ENCODE assay signal across 16 cellular contexts in the genomic region with DNA sequence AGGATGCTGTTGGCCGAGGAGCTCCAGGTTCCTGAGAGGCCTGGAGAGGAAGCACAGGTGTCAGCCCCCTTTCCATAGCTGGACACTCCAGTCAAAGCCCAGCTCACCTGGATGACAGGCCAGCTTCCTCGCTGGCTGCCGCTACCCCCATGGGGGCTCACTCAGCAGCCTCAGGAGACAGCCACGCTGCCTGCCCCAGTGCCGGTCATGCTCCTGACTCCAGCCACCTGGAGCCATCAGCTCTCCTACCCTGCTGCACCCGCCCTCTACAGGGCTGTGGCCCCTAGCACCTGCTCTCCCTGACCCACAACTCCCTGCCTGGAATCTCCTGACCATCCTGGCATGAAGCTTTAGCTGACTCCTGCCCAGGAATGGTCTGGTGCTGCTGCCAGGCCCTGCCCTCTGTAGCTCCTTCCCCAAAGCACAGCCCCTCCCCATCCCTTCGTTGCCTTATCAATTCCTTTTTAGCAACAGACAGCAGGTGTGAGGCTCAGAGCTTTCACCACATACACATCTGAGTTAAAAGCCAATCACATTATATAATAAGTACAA.
DNase-seq lines count a peak whose midpoint lies in the region; TF ChIP-seq lines count a peak whose summit lies in the region.
"Had no signal": no experiment of that assay in that cellular context is flagged by ENCODE, and none has a peak within 500 bp of the region (broad histone marks: within the 10 kb centered on the region; RNA-seq: fewer than 3 reads in every experiment).

No MANE protein-coding gene starts in this region.

- H3K18ac ChIP-seq in neuronal stem cell (ENCODE audit: low read length), result no peak overlapping the region

- H2AFZ ChIP-seq in SU-DHL-6 (ENCODE audit: low read depth, low read length, severe bottlenecking), result no peak overlapping the region
- H2AFZ ChIP-seq in neuronal stem cell (ENCODE audit: low read length), result no peak overlapping the region

- H3K4me2 ChIP-seq in SU-DHL-6 (ENCODE audit: low read depth, low read length, poor library complexity, severe bottlenecking) (peak overlapping the region; percentile 35), neuronal stem cell (ENCODE audit: insufficient read depth, low read length, poor library complexity, severe bottlenecking) (no peak overlapping the region)

- H3K27me3 ChIP-seq in SU-DHL-6 (ENCODE audit: low read length) (no peaks in the 10 kb centered on the region), neuronal stem cell (ENCODE audit: control insufficient read depth in 3 of 3, insufficient read depth in 3 of 3, low read depth in 1 of 3, low read length in 3 of 3) (no peaks in the 10 kb centered on the region)
- H3K27me3 ChIP-seq: ascending aorta, Peyer's patch had no signal

- H3K9me2 ChIP-seq in SU-DHL-6 (replicated peaks; ENCODE audit: insufficient read depth, low read length), result no peaks in the 10 kb centered on the region

- H3K14ac ChIP-seq in neuronal stem cell (ENCODE audit: low read length), result no peak overlapping the region

- no peak overlapping the region for H4K8ac ChIP-seq in neuronal stem cell (ENCODE audit: low read depth, low read length)

- H3K9me3 ChIP-seq in SU-DHL-6 (ENCODE audit: insufficient read depth, low read length) (no peaks in the 10 kb centered on the region), neuronal stem cell (replicated peaks in 1 of 2; ENCODE audit: control insufficient read depth in 2 of 2, insufficient read depth in 1 of 2, low read depth in 1 of 2, low read length in 2 of 2) (no peaks in the 10 kb centered on the region)
- H3K9me3 ChIP-seq: ascending aorta, left ventricle myocardium inferior, Peyer's patch had no signal

- H3K36me3 ChIP-seq in SU-DHL-6 (ENCODE audit: low read length), result peaks cover 16% of the 10 kb centered on the region; the same call in 1 of the 2 replicates
- peaks cover 70 to 100% of the 10 kb centered on the region in 2 donors for H3K36me3 ChIP-seq in neuronal stem cell (replicated peaks in 1 of 2; ENCODE audit: control insufficient read depth in 2 of 2, insufficient read depth in 2 of 2, low read length in 2 of 2)
- H3K36me3 ChIP-seq: ascending aorta, left ventricle myocardium inferior had no signal

- no peak overlapping the region for H3K4ac ChIP-seq in neuronal stem cell (ENCODE audit: low read length)

- no peak overlapping the region for H2BK15ac ChIP-seq in neuronal stem cell (ENCODE audit: low read length)

- H3K27ac ChIP-seq in SU-DHL-6 (ENCODE audit: low read depth, low read length) (peak overlapping the region; percentile 79), neuronal stem cell (replicated peaks; ENCODE audit: low read length) (no peak overlapping the region)
- H3K27ac ChIP-seq: ascending aorta, left ventricle myocardium inferior, Peyer's patch had no signal

- H2BK12ac ChIP-seq in neuronal stem cell (ENCODE audit: low read length), result no peak overlapping the region

- peaks cover 4% of the 10 kb centered on the region; the same call in 1 of the 2 replicates for H3F3A ChIP-seq in SU-DHL-6 (ENCODE audit: insufficient read depth)

- H3K79me1 ChIP-seq in neuronal stem cell (ENCODE audit: low read depth, low read length), result peaks cover 1% of the 10 kb centered on the region

- TF ChIP-seq CTCF in SU-DHL-6 (IDR thresholded peaks at IDR 0.05; ENCODE audit: insufficient read depth, low read length, poor library complexity, severe bottlenecking), result no peak

- H3K9ac ChIP-seq in SU-DHL-6 (ENCODE audit: low read length), result peak overlapping the region; percentile 27; the same call in 1 of the 2 replicates
- H3K9ac ChIP-seq in neuronal stem cell (ENCODE audit: low read depth, low read length, poor library complexity), result peak overlapping the region; percentile 34

- no peaks in the 10 kb centered on the region for H4K20me1 ChIP-seq in SU-DHL-6 (ENCODE audit: low read depth, low read length)

- H3K4me3 ChIP-seq in SU-DHL-6 (ENCODE audit: insufficient read depth, low read length, poor library complexity, severe bottlenecking) (no peak overlapping the region), neuronal stem cell (ENCODE audit: low read length in 2 of 2) (no peak overlapping the region)
- H3K4me3 ChIP-seq: ascending aorta, left ventricle myocardium inferior, Peyer's patch had no signal

- H3K23ac ChIP-seq in neuronal stem cell (ENCODE audit: low read depth, low read length, poor library complexity), result no peak overlapping the region

- H2BK120ac ChIP-seq in neuronal stem cell (ENCODE audit: low read depth, low read length), result no peak overlapping the region

- H3K4me1 ChIP-seq in neuronal stem cell (ENCODE audit: control insufficient read depth in 2 of 2, insufficient read depth in 1 of 2, low read depth in 1 of 2, low read length in 2 of 2), result no peaks in the 10 kb centered on the region
- H3K4me1 ChIP-seq: ascending aorta, left ventricle myocardium inferior, Peyer's patch had no signal

- DNase-seq in DMS53 treated with DMSO at 0.1 percent for 48 hours (lab: John Stamatoyannopoulos, UW; ENCODE audit: unreplicated experiment) (peak; percentile 6), NCI-H2196 (lab: John Stamatoyannopoulos, UW; ENCODE audit: unreplicated experiment) (peak; percentile 59), neuronal stem cell (ENCODE audit: low spot score) (no peak), UCSD-AML1 (lab: John Stamatoyannopoulos, UW; ENCODE audit: unreplicated experiment) (no peak), NCI-H1436 (lab: John Stamatoyannopoulos, UW) (no peak), putamen (ENCODE audit: low spot score) (no peak)
- DNase-seq: activated CD8-positive, alpha-beta memory T cell treated with anti-CD3 and anti-CD28 coated beads, Interleukin-2, amount 10 ng/mL, durations not matched to agents 7 days and 5 days; effector memory CD4-positive, alpha-beta T cell; glutamatergic neuron; left ventricle myocardium inferior; NCI-H2107; Peyer's patch; right cardiac atrium; stimulated activated CD4-positive, alpha-beta T cell treated with anti-CD3 and anti-CD28 coated beads, Interleukin-15, amount 100 ng/mL, for 24 hours had no signal

- no peak overlapping the region for H4K91ac ChIP-seq in neuronal stem cell (ENCODE audit: low read depth, low read length, poor library complexity)

- no peak overlapping the region for H2AK5ac ChIP-seq in neuronal stem cell (ENCODE audit: low read depth, low read length)

- no CpG with 5 or more reads among the region's 7 CpGs for WGBS in neuronal stem cell (ENCODE audit: extremely low coverage in 2 of 2, insufficient read length in 2 of 2, insufficient replicate concordance in 1 of 2), 2 donors

- H3K79me2 ChIP-seq in SU-DHL-6 (ENCODE audit: insufficient read depth, low read length), result 0 out of 2 replicates have a peak, but pooled peaks cover 3% of the 10 kb centered on the region

- H2BK5ac ChIP-seq in neuronal stem cell (ENCODE audit: low read length), result no peak overlapping the region

Comparison
In these comparisons a context has a peak if more than half of its experiments do, and no peak if none do; other contexts are left out.
1. DNase-seq: peak in DMS53 treated with DMSO at 0.1 percent for 48 hours (single experiment) and NCI-H2196 (single experiment); none in neuronal stem cell (single experiment), UCSD-AML1 (single experiment), NCI-H1436 (single experiment) and putamen (single experiment).